Comparison of ENCODE assay signal across 11 cellular contexts in the genomic region with DNA sequence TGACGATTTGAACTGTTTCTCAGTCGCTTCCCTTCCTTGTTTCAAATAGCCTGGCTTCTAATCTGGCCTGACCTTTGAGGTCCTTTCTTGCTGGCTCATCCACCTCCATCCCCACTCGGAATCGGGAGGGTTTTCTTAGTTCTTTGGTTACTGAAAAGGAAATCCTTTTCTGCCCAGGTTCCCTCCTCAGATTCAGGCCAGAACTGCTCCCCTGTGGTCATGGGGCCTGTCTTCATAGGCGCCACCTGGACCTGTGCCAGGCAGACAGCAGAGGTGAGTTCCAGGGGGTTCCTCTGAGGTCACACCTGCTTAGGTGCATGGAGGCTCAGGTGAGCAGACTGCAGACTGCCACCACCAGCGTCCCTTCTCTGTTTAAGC.
A peak's percentile ranks its signal among the peaks of the same experiment; 100 is the strongest.
DNase-seq lines count a peak whose midpoint lies in the region; ATAC-seq and TF ChIP-seq lines count a peak whose summit lies in the region.
"Had no signal": no experiment of that assay in that cellular context is flagged by ENCODE, and none has a peak within 500 bp of the region (broad histone marks: within the 10 kb centered on the region; RNA-seq: fewer than 3 reads in every experiment).

No MANE protein-coding gene starts in this region.

- no peaks in the 10 kb centered on the region for H3K36me3 ChIP-seq in ACC112 (ENCODE audit: insufficient read depth, low read length)
- no peaks in the 10 kb centered on the region for H3K36me3 ChIP-seq in right atrium auricular region
- H3K36me3 ChIP-seq: pancreas had no signal

- TF ChIP-seq CTCF in right atrium auricular region (IDR thresholded peaks at IDR 0.05) = no peak

- DNase-seq in activated T-cell treated with anti-CD3 and anti-CD28 coated beads, Interleukin-2, amount 50 U/mL, for 72 hours = peak in 1 of 2 donors; percentile 19
- DNase-seq in stimulated activated CD4-positive, alpha-beta T cell treated with anti-CD3 and anti-CD28 coated beads, Interleukin-15, amount 100 ng/mL, for 24 hours = no peak
- DNase-seq in mesenteric fat pad (ENCODE audit: low spot score) (no peak), hypothalamus (lab: John Stamatoyannopoulos, UW) (no peak), right atrium auricular region (ENCODE audit: low spot score) (no peak)

- H2AFZ ChIP-seq in ACC112 (ENCODE audit: low read length, unreplicated experiment) = peak overlapping the region; percentile 80

- ATAC-seq in GM18907 (IDR thresholded peaks at IDR 0.05; ENCODE audit: unreplicated experiment) = peak; percentile 40
- ATAC-seq in HG03280 (IDR thresholded peaks at IDR 0.05; ENCODE audit: unreplicated experiment) = peak; percentile 29
- ATAC-seq in activated T-cell treated with anti-CD3 and anti-CD28 coated beads, Interleukin-2, amount 50 U/mL, for 72 hours (replicated peaks in 1 of 2) = peak; percentile 18 to 49

- H3K79me2 ChIP-seq in ACC112 (ENCODE audit: control insufficient read depth, insufficient read depth, low read length, unreplicated experiment) = no peaks in the 10 kb centered on the region

- peak overlapping the region; percentile 87 for H3K27ac Mint-ChIP-seq in activated T-cell treated with anti-CD3 and anti-CD28 coated beads, Interleukin-2, amount 50 U/mL, for 72 hours
- H3K27ac Mint-ChIP-seq: dendritic cell treated with granulocyte-macrophage colony-stimulating factor and Interleukin-4, amounts not matched to agents 40 ng/mL and 50 ng/mL, for 4 days had no signal

- no peaks in the 10 kb centered on the region for H3K9me3 ChIP-seq in right atrium auricular region
- H3K9me3 ChIP-seq: pancreas had no signal

- H3K4me3 ChIP-seq in ACC112 (ENCODE audit: low read depth, low read length) (no peak overlapping the region), right atrium auricular region (no peak overlapping the region)
- H3K4me3 ChIP-seq: pancreas had no signal

- H3K4me3 Mint-ChIP-seq in activated T-cell treated with anti-CD3 and anti-CD28 coated beads, Interleukin-2, amount 50 U/mL, for 72 hours = peak overlapping the region in 1 of 2 donors; percentile 21
- H3K4me3 Mint-ChIP-seq: dendritic cell treated with granulocyte-macrophage colony-stimulating factor and Interleukin-4, amounts not matched to agents 40 ng/mL and 50 ng/mL, for 4 days had no signal

- peaks cover 1 to 4% of the 10 kb centered on the region in 2 donors for H3K9me3 Mint-ChIP-seq in activated T-cell treated with anti-CD3 and anti-CD28 coated beads, Interleukin-2, amount 50 U/mL, for 72 hours
- H3K9me3 Mint-ChIP-seq: dendritic cell treated with granulocyte-macrophage colony-stimulating factor and Interleukin-4, amounts not matched to agents 40 ng/mL and 50 ng/mL, for 4 days; IgD-negative memory B cell had no signal

- H3K27me3 ChIP-seq in ACC112 (ENCODE audit: insufficient read depth, low read length) (no peaks in the 10 kb centered on the region), right atrium auricular region (no peaks in the 10 kb centered on the region)
- H3K27me3 ChIP-seq: pancreas had no signal

- peaks cover 40% of the 10 kb centered on the region for H3K4me1 Mint-ChIP-seq in activated T-cell treated with anti-CD3 and anti-CD28 coated beads, Interleukin-2, amount 50 U/mL, for 72 hours (ENCODE audit: low read depth)

- no peaks in the 10 kb centered on the region for H3K36me3 Mint-ChIP-seq in activated T-cell treated with anti-CD3 and anti-CD28 coated beads, Interleukin-2, amount 50 U/mL, for 72 hours (ENCODE audit: insufficient read depth in 2 of 2)

- H3K4me1 ChIP-seq in ACC112 (ENCODE audit: control insufficient read depth, insufficient read depth, low read length, unreplicated experiment) (peaks cover 3% of the 10 kb centered on the region), right atrium auricular region (no peaks in the 10 kb centered on the region)
- H3K4me1 ChIP-seq: pancreas had no signal

- H3K27me3 Mint-ChIP-seq in activated T-cell treated with anti-CD3 and anti-CD28 coated beads, Interleukin-2, amount 50 U/mL, for 72 hours (ENCODE audit: low read depth) = no peaks in the 10 kb centered on the region
- H3K27me3 Mint-ChIP-seq: dendritic cell treated with granulocyte-macrophage colony-stimulating factor and Interleukin-4, amounts not matched to agents 40 ng/mL and 50 ng/mL, for 4 days; IgD-negative memory B cell had no signal

- H3K27ac ChIP-seq in ACC112 (ENCODE audit: low read depth, low read length) = no peak overlapping the region
- H3K27ac ChIP-seq in right atrium auricular region = no peak overlapping the region
- H3K27ac ChIP-seq: pancreas had no signal
